ENCODE assay signal across 24 cellular contexts in the genomic region with DNA sequence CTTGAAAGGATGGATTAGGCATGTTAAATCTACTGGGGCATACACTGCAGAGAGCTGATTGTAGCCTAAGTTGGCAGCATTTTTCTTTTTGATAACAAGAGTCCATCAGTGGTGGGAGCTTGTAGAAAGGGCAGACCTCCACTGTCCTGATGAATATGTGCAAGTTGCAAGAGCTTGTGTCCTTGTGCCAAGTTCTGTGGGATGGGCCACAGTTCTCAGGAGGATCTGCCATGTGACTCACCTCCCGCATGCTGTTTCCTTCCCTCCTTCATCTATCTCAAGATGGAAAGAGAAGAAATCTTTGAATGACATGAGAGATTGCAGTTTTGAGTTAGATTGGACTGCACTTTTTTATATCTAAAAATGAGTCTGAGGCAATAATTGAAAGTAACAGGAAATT. TPM values are rescaled to one million over a fixed set of nuclear protein-coding genes. Genes with fewer than 3 reads are reported as not detected.
"Had no signal": no experiment of that assay in that cellular context is flagged by ENCODE, and none has a peak within 500 bp of the region (broad histone marks: within the 10 kb centered on the region; RNA-seq: fewer than 3 reads in every experiment).

No MANE protein-coding gene starts in this region.

- H3K27ac ChIP-seq: ascending aorta, lower lobe of right lung, neutrophil, suprapubic skin, VCaP had no signal

- H3K27ac Mint-ChIP-seq: dendritic cell treated with granulocyte-macrophage colony-stimulating factor and Interleukin-4, amounts not matched to agents 40 ng/mL and 50 ng/mL, for 4 days; stimulated activated naive CD8-positive, alpha-beta T cell treated with anti-CD3 and anti-CD28 coated beads, Interleukin-15, amount 100 ng/mL, for 72 hours had no signal

- H3K9me3 Mint-ChIP-seq: dendritic cell treated with granulocyte-macrophage colony-stimulating factor and Interleukin-4, amounts not matched to agents 40 ng/mL and 50 ng/mL, for 4 days; natural killer cell treated with Interleukin-12 subunit alpha and Interleukin-12 subunit beta and Interleukin-15 and Interleukin-18, amount 100 ng/mL, for 72 hours; stimulated activated naive CD8-positive, alpha-beta T cell treated with anti-CD3 and anti-CD28 coated beads, Interleukin-15, amount 100 ng/mL, for 72 hours had no signal

- H3K27me3 ChIP-seq: ascending aorta, neutrophil, suprapubic skin had no signal

- DNase-seq: activated CD4-positive, CD25-positive, alpha-beta regulatory T cell treated with anti-CD3 and anti-CD28 coated beads, Interleukin-2, amount 50 U/mL, for 72 hours; activated naive CD4-positive, alpha-beta T cell treated with Interleukin-2 at 50 U/mL for 16 hours; cerebellar nuclear complex; effector CD8-positive, alpha-beta T cell; foreskin melanocyte; glutamatergic neuron; hippocampal formation; islet precursor cell; lower lobe of right lung; stimulated activated CD4-positive, alpha-beta T cell treated with anti-CD3 and anti-CD28 coated beads, Interleukin-4, amount 100 ng/mL, for 1 hour; stimulated activated naive CD8-positive, alpha-beta T cell treated with anti-CD3 and anti-CD28 coated beads, Interleukin-15, amount 100 ng/mL, for 72 hours; T-helper 1 cell; trophoblast cell had no signal

- ATAC-seq: natural killer cell treated with Interleukin-12 subunit alpha and Interleukin-12 subunit beta and Interleukin-15 and Interleukin-18, amount 100 ng/mL, for 72 hours; sciatic nerve; SK-N-SH treated with all-trans-retinoic acid at 6 μM for 48 hours; stimulated activated naive CD8-positive, alpha-beta T cell treated with anti-CD3 and anti-CD28 coated beads, Interleukin-15, amount 100 ng/mL, for 72 hours had no signal

- H3K36me3 Mint-ChIP-seq: natural killer cell treated with Interleukin-12 subunit alpha and Interleukin-12 subunit beta and Interleukin-15 and Interleukin-18, amount 100 ng/mL, for 72 hours had no signal

- H3K4me1 ChIP-seq: ascending aorta, lower lobe of right lung, suprapubic skin had no signal

- H3K4me3 Mint-ChIP-seq: dendritic cell treated with granulocyte-macrophage colony-stimulating factor and Interleukin-4, amounts not matched to agents 40 ng/mL and 50 ng/mL, for 4 days; natural killer cell treated with Interleukin-12 subunit alpha and Interleukin-12 subunit beta and Interleukin-15 and Interleukin-18, amount 100 ng/mL, for 72 hours; stimulated activated naive CD8-positive, alpha-beta T cell treated with anti-CD3 and anti-CD28 coated beads, Interleukin-15, amount 100 ng/mL, for 72 hours had no signal

- H3K4me3 ChIP-seq: ascending aorta, lower lobe of right lung, smooth muscle cell, suprapubic skin had no signal

- H3K36me3 ChIP-seq: ascending aorta, lower lobe of right lung, neutrophil, suprapubic skin had no signal

- H3K9me3 ChIP-seq: ascending aorta, lower lobe of right lung, neutrophil, suprapubic skin had no signal

- H3K27me3 Mint-ChIP-seq: dendritic cell treated with granulocyte-macrophage colony-stimulating factor and Interleukin-4, amounts not matched to agents 40 ng/mL and 50 ng/mL, for 4 days; stimulated activated naive CD8-positive, alpha-beta T cell treated with anti-CD3 and anti-CD28 coated beads, Interleukin-15, amount 100 ng/mL, for 72 hours had no signal

- H3K4me2 ChIP-seq: smooth muscle cell had no signal

RNA-seq across cellular contexts. Expression of a gene that starts 58.3 kb away (rescaled TPM):
- total RNA-seq: activated CD8-positive, alpha-beta memory T cell treated with anti-CD3 and anti-CD28 coated beads for 36 hours; ascending aorta; mesenteric fat pad; natural killer cell treated with Interleukin-12 subunit alpha and Interleukin-12 subunit beta and Interleukin-15 and Interleukin-18, amount 100 ng/mL, for 72 hours; sciatic nerve; smooth muscle cell; suprapubic skin had no signal
